ENCODE assay signal across 1 cellular context in the genomic region with DNA sequence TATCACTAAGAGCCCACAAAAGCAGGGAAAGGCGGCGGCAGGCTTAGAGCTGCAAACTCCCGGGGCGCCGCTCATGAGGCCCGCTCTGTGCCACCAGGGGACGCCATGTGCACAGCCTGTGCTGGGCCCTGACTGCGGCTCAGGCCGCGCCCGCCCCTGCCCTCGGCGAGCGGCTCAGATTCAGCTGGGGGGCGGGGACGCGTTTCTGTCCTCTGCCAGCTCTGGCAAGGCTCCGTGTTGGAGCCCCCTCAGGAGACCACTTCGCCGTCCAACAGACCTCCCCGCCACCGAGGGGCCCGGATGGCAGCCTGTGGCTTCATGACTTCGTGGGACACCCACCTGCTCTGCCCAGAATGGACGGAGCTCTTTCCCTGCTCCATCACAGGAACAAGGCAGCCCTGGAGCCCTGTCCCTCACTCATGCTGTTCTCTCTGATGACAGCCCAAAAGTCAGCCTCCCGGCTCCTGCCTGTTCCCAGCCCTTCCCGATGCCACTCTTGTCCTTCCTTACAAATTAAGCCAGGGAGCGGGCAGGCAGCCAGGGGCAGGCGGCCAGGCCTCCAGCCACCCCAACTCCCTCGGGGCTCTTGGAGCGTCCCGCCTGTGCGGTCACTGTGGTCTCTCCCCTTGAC.
TF ChIP-seq lines count a peak whose summit lies in the region.

No MANE protein-coding gene starts in this region.

TF ChIP-seq in K562, 482 proteins besides CTCF, POLR2A, EP300 and RAD21 (continued from another document and continues in another):
- TF ChIP-seq SPI1 (IDR thresholded peaks at IDR 0.05; ENCODE audit: borderline replicate concordance, low read depth, low read length) (no peak), FOXJ2 (tag; IDR thresholded peaks at IDR 0.05) (no peak), HMG20B (CRISPR knock-in tag; IDR thresholded peaks at IDR 0.05) (no peak), XRCC4 (IDR thresholded peaks at IDR 0.05; ENCODE audit: extremely low read depth, insufficient read depth, insufficient read length) (no peak), ZNF324 (CRISPR knock-in tag; IDR thresholded peaks at IDR 0.05) (no peak), ZNF165 (CRISPR knock-in tag; IDR thresholded peaks at IDR 0.05; ENCODE audit: borderline replicate concordance) (no peak), TSC22D4 (tag; IDR thresholded peaks at IDR 0.05) (no peak), MTF1 (CRISPR knock-in tag; IDR thresholded peaks at IDR 0.05; ENCODE audit: borderline replicate concordance) (no peak), NFE2L1 (tag; IDR thresholded peaks at IDR 0.05; ENCODE audit: borderline replicate concordance, low read depth) (no peak), DDX20 (tag; IDR thresholded peaks at IDR 0.05; ENCODE audit: low read depth) (no peak), HLTF (IDR thresholded peaks at IDR 0.05) (no peak), CHD2 (IDR thresholded peaks at IDR 0.05; ENCODE audit: low read depth, low read length) (no peak), ARID1B (IDR thresholded peaks at IDR 0.05) (no peak), NCOA2 (IDR thresholded peaks at IDR 0.05; ENCODE audit: partially characterized antibody in 2 of 2) (no peak), ASH1L (IDR thresholded peaks at IDR 0.05; ENCODE audit: borderline replicate concordance, low read depth, partially characterized antibody) (no peak), ZNF212 (CRISPR knock-in tag; IDR thresholded peaks at IDR 0.05) (no peak), NUFIP1 (IDR thresholded peaks at IDR 0.05; ENCODE audit: partially characterized antibody) (no peak), PRMT5 (CRISPR knock-in tag; IDR thresholded peaks at IDR 0.05) (no peak), RBM34 (IDR thresholded peaks at IDR 0.05; ENCODE audit: borderline replicate concordance, insufficient read depth, low read length) (no peak), NONO (IDR thresholded peaks at IDR 0.05; ENCODE audit: low read depth in 2 of 2, low read length in 1 of 2) (no peak; a peak in 1 of 4 replicates), ZNF766 (CRISPR knock-in tag; conservative IDR thresholded peaks at IDR 0.05) (no peak), ZNF253 (CRISPR knock-in tag; conservative IDR thresholded peaks at IDR 0.05) (no peak), ZNF785 (CRISPR knock-in tag; IDR thresholded peaks at IDR 0.05) (no peak), SETDB1 (IDR thresholded peaks at IDR 0.05; ENCODE audit: low read length) (no peak), LARP7 (IDR thresholded peaks at IDR 0.05) (no peak), ZNF232 (CRISPR knock-in tag; IDR thresholded peaks at IDR 0.05) (no peak), ZNF134 (CRISPR knock-in tag; conservative IDR thresholded peaks at IDR 0.05) (no peak), ESRRB (CRISPR knock-in tag; IDR thresholded peaks at IDR 0.05; ENCODE audit: borderline replicate concordance) (no peak), PYGO2 (tag; IDR thresholded peaks at IDR 0.05) (no peak), POLR2B (IDR thresholded peaks at IDR 0.05; ENCODE audit: low read depth, partially characterized antibody) (no peak), ILK (tag; IDR thresholded peaks at IDR 0.05; ENCODE audit: borderline replicate concordance, low read depth) (no peak), NCOA1 (IDR thresholded peaks at IDR 0.05; ENCODE audit: low read depth) (0 out of 2 replicates have a peak, but pooled peaks have one; percentile 15), RBM22 (IDR thresholded peaks at IDR 0.05; ENCODE audit: low read depth, low read length, poor library complexity, severe bottlenecking) (no peak)
- TF ChIP-seq, protein P1, sequence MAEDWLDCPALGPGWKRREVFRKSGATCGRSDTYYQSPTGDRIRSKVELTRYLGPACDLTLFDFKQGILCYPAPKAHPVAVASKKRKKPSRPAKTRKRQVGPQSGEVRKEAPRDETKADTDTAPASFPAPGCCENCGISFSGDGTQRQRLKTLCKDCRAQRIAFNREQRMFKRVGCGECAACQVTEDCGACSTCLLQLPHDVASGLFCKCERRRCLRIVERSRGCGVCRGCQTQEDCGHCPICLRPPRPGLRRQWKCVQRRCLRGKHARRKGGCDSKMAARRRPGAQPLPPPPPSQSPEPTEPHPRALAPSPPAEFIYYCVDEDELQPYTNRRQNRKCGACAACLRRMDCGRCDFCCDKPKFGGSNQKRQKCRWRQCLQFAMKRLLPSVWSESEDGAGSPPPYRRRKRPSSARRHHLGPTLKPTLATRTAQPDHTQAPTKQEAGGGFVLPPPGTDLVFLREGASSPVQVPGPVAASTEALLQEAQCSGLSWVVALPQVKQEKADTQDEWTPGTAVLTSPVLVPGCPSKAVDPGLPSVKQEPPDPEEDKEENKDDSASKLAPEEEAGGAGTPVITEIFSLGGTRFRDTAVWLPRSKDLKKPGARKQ (CRISPR knock-in tag; IDR thresholded peaks at IDR 0.05) = no peak
- TF ChIP-seq, protein P2, sequence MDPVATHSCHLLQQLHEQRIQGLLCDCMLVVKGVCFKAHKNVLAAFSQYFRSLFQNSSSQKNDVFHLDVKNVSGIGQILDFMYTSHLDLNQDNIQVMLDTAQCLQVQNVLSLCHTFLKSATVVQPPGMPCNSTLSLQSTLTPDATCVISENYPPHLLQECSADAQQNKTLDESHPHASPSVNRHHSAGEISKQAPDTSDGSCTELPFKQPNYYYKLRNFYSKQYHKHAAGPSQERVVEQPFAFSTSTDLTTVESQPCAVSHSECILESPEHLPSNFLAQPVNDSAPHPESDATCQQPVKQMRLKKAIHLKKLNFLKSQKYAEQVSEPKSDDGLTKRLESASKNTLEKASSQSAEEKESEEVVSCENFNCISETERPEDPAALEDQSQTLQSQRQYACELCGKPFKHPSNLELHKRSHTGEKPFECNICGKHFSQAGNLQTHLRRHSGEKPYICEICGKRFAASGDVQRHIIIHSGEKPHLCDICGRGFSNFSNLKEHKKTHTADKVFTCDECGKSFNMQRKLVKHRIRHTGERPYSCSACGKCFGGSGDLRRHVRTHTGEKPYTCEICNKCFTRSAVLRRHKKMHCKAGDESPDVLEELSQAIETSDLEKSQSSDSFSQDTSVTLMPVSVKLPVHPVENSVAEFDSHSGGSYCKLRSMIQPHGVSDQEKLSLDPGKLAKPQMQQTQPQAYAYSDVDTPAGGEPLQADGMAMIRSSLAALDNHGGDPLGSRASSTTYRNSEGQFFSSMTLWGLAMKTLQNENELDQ (CRISPR knock-in tag; IDR thresholded peaks at IDR 0.05; ENCODE audit: borderline replicate concordance) = no peak
- TF ChIP-seq, protein P3, sequence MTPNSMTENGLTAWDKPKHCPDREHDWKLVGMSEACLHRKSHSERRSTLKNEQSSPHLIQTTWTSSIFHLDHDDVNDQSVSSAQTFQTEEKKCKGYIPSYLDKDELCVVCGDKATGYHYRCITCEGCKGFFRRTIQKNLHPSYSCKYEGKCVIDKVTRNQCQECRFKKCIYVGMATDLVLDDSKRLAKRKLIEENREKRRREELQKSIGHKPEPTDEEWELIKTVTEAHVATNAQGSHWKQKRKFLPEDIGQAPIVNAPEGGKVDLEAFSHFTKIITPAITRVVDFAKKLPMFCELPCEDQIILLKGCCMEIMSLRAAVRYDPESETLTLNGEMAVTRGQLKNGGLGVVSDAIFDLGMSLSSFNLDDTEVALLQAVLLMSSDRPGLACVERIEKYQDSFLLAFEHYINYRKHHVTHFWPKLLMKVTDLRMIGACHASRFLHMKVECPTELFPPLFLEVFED (CRISPR knock-in tag; conservative IDR thresholded peaks at IDR 0.05) = no peak
- TF ChIP-seq, protein P4, sequence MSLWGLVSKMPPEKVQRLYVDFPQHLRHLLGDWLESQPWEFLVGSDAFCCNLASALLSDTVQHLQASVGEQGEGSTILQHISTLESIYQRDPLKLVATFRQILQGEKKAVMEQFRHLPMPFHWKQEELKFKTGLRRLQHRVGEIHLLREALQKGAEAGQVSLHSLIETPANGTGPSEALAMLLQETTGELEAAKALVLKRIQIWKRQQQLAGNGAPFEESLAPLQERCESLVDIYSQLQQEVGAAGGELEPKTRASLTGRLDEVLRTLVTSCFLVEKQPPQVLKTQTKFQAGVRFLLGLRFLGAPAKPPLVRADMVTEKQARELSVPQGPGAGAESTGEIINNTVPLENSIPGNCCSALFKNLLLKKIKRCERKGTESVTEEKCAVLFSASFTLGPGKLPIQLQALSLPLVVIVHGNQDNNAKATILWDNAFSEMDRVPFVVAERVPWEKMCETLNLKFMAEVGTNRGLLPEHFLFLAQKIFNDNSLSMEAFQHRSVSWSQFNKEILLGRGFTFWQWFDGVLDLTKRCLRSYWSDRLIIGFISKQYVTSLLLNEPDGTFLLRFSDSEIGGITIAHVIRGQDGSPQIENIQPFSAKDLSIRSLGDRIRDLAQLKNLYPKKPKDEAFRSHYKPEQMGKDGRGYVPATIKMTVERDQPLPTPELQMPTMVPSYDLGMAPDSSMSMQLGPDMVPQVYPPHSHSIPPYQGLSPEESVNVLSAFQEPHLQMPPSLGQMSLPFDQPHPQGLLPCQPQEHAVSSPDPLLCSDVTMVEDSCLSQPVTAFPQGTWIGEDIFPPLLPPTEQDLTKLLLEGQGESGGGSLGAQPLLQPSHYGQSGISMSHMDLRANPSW (CRISPR knock-in tag; IDR thresholded peaks at IDR 0.05) = no peak
- TF ChIP-seq, protein P5, sequence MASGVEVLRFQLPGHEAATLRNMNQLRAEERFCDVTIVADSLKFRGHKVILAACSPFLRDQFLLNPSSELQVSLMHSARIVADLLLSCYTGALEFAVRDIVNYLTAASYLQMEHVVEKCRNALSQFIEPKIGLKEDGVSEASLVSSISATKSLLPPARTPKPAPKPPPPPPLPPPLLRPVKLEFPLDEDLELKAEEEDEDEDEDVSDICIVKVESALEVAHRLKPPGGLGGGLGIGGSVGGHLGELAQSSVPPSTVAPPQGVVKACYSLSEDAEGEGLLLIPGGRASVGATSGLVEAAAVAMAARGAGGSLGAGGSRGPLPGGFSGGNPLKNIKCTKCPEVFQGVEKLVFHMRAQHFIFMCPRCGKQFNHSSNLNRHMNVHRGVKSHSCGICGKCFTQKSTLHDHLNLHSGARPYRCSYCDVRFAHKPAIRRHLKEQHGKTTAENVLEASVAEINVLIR (CRISPR knock-in tag; IDR thresholded peaks at IDR 0.05) = no peak
- TF ChIP-seq, protein P6, sequence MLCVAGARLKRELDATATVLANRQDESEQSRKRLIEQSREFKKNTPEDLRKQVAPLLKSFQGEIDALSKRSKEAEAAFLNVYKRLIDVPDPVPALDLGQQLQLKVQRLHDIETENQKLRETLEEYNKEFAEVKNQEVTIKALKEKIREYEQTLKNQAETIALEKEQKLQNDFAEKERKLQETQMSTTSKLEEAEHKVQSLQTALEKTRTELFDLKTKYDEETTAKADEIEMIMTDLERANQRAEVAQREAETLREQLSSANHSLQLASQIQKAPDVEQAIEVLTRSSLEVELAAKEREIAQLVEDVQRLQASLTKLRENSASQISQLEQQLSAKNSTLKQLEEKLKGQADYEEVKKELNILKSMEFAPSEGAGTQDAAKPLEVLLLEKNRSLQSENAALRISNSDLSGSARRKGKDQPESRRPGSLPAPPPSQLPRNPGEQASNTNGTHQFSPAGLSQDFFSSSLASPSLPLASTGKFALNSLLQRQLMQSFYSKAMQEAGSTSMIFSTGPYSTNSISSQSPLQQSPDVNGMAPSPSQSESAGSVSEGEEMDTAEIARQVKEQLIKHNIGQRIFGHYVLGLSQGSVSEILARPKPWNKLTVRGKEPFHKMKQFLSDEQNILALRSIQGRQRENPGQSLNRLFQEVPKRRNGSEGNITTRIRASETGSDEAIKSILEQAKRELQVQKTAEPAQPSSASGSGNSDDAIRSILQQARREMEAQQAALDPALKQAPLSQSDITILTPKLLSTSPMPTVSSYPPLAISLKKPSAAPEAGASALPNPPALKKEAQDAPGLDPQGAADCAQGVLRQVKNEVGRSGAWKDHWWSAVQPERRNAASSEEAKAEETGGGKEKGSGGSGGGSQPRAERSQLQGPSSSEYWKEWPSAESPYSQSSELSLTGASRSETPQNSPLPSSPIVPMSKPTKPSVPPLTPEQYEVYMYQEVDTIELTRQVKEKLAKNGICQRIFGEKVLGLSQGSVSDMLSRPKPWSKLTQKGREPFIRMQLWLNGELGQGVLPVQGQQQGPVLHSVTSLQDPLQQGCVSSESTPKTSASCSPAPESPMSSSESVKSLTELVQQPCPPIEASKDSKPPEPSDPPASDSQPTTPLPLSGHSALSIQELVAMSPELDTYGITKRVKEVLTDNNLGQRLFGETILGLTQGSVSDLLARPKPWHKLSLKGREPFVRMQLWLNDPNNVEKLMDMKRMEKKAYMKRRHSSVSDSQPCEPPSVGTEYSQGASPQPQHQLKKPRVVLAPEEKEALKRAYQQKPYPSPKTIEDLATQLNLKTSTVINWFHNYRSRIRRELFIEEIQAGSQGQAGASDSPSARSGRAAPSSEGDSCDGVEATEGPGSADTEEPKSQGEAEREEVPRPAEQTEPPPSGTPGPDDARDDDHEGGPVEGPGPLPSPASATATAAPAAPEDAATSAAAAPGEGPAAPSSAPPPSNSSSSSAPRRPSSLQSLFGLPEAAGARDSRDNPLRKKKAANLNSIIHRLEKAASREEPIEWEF (CRISPR knock-in tag; IDR thresholded peaks at IDR 0.05) = no peak
- TF ChIP-seq, protein P7, sequence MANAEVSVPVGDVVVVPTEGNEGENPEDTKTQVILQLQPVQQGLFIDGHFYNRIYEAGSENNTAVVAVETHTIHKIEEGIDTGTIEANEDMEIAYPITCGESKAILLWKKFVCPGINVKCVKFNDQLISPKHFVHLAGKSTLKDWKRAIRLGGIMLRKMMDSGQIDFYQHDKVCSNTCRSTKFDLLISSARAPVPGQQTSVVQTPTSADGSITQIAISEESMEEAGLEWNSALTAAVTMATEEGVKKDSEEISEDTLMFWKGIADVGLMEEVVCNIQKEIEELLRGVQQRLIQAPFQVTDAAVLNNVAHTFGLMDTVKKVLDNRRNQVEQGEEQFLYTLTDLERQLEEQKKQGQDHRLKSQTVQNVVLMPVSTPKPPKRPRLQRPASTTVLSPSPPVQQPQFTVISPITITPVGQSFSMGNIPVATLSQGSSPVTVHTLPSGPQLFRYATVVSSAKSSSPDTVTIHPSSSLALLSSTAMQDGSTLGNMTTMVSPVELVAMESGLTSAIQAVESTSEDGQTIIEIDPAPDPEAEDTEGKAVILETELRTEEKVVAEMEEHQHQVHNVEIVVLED (CRISPR knock-in tag; IDR thresholded peaks at IDR 0.05) = no peak
- TF ChIP-seq, protein P8, sequence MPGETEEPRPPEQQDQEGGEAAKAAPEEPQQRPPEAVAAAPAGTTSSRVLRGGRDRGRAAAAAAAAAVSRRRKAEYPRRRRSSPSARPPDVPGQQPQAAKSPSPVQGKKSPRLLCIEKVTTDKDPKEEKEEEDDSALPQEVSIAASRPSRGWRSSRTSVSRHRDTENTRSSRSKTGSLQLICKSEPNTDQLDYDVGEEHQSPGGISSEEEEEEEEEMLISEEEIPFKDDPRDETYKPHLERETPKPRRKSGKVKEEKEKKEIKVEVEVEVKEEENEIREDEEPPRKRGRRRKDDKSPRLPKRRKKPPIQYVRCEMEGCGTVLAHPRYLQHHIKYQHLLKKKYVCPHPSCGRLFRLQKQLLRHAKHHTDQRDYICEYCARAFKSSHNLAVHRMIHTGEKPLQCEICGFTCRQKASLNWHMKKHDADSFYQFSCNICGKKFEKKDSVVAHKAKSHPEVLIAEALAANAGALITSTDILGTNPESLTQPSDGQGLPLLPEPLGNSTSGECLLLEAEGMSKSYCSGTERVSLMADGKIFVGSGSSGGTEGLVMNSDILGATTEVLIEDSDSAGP (CRISPR knock-in tag; IDR thresholded peaks at IDR 0.05) = no peak
